Comparison of ENCODE assay signal across 8 cellular contexts in genomic region chr7:27095897-27096755, GRCh38. TPM values are rescaled to one million over a fixed set of nuclear protein-coding genes. Genes with fewer than 3 reads are reported as not detected.
DNase-seq lines count a peak whose midpoint lies in the region; ATAC-seq and TF ChIP-seq lines count a peak whose summit lies in the region.

TSS of gene HOXA1 (minus strand) at chr7:27096000. CDS start at chr7:27095912, 88 bp downstream.

- DNase-seq in AG04450 (ENCODE audit: low read depth, low spot score) (peak; percentile 90), NCI-H2171 treated with DMSO at 0.1 percent for 48 hours (lab: John Stamatoyannopoulos, UW) (peak; percentile 88), lung microvascular endothelial cell (ENCODE audit: low read depth in 2 of 2) (peak; percentile 96 to 97)
- peak; percentile 54 for DNase-seq in activated CD4-positive, alpha-beta T cell treated with anti-CD3 and anti-CD28 coated beads for 1 hour
- DNase-seq in stimulated activated CD8-positive, alpha-beta memory T cell treated with anti-CD3 and anti-CD28 coated beads, Interleukin-12 subunit alpha, Interleukin-12 subunit beta, amount 100 ng/mL, for 4 hours (ENCODE audit: low read depth): peak; percentile 64

- H3K4me1 Mint-ChIP-seq in dendritic cell treated with granulocyte-macrophage colony-stimulating factor and Interleukin-4, amounts not matched to agents 40 ng/mL and 50 ng/mL, for 4 days (ENCODE audit: low read depth): peaks cover 69% of the 10 kb centered on the region

- POLR2A ChIA-PET in AG04450 (lab: Yijun Ruan, JAX): interaction anchor here (0.5 to 4.0 kb wide), 15 partner anchors 10 to 241 kb away, joined by 3 to 42 read pairs (median 5); partner anchors contain the start of genes HOXA3, HOXA5 and SKAP2

- TF ChIP-seq CTCF in AG04450 (IDR thresholded peaks at IDR 0.05; ENCODE audit: low read depth, low read length): no peak

- H3K9me3 Mint-ChIP-seq in dendritic cell treated with granulocyte-macrophage colony-stimulating factor and Interleukin-4, amounts not matched to agents 40 ng/mL and 50 ng/mL, for 4 days: no peaks in the 10 kb centered on the region

- H3K9me3 ChIP-seq in AG04450 (ENCODE audit: control insufficient read depth, insufficient read depth, low read length): peaks cover 4% of the 10 kb centered on the region; the same call in 1 of the 2 replicates

- H3K4me3 ChIP-seq in AG04450 (ENCODE audit: low read depth, low read length): peak within 1 kb of the TSS; percentile 91

- peak; percentile 83 for ATAC-seq in GM18909 (IDR thresholded peaks at IDR 0.05; ENCODE audit: poor library complexity, unreplicated experiment)
- peak; percentile 78 for ATAC-seq in HG03103 (IDR thresholded peaks at IDR 0.05; ENCODE audit: low read depth, unreplicated experiment)

- peaks cover 55% of the 10 kb centered on the region for H3K36me3 Mint-ChIP-seq in dendritic cell treated with granulocyte-macrophage colony-stimulating factor and Interleukin-4, amounts not matched to agents 40 ng/mL and 50 ng/mL, for 4 days (ENCODE audit: low read depth)

- intact Hi-C loops in dendritic cell treated with granulocyte-macrophage colony-stimulating factor and Interleukin-4, amounts not matched to agents 40 ng/mL and 50 ng/mL, for 4 days (cut with micrococcal nuclease): loop anchor here (2.0 to 10.0 kb wide), 4 partner anchors 59 to 1231 kb away; partner anchors contain the start of genes HOXA3, HOXA7 and SKAP2

- H3K27me3 Mint-ChIP-seq in dendritic cell treated with granulocyte-macrophage colony-stimulating factor and Interleukin-4, amounts not matched to agents 40 ng/mL and 50 ng/mL, for 4 days: peaks cover 84% of the 10 kb centered on the region

- peak within 1 kb of the TSS; percentile 91 for H3K4me3 Mint-ChIP-seq in dendritic cell treated with granulocyte-macrophage colony-stimulating factor and Interleukin-4, amounts not matched to agents 40 ng/mL and 50 ng/mL, for 4 days

- peak within 1 kb of the TSS; percentile 95 for H3K27ac Mint-ChIP-seq in dendritic cell treated with granulocyte-macrophage colony-stimulating factor and Interleukin-4, amounts not matched to agents 40 ng/mL and 50 ng/mL, for 4 days

- CTCF ChIA-PET in AG04450 (lab: Charles Lee): interaction anchor here (0.6 to 5.6 kb wide), 10 partner anchors 12 to 414 kb away, joined by 3 to 28 read pairs (median 4); partner anchors contain the start of gene HOXA5

- H3K27ac ChIP-seq in AG04450 (ENCODE audit: low read depth, low read length): peak within 1 kb of the TSS; percentile 94

- H3K27me3 ChIP-seq in AG04450 (ENCODE audit: control insufficient read depth, insufficient read depth, low read length): no peaks in the 10 kb centered on the region

RNA-seq across cellular contexts. Expression of gene HOXA1, which starts in this region (rescaled TPM):
- polyA plus RNA-seq in AG04450 (2011; rRNA removed): 2.6 and 2.9 TPM in 2 replicates
- 1.7 and 2.2 TPM in 2 replicates for polyA minus RNA-seq in AG04450 (2011; rRNA and poly(A)+ RNA removed)
- total RNA-seq in lung microvascular endothelial cell: 0.40 and 0.44 TPM in 2 replicates

Comparison
In these comparisons a context has a peak if more than half of its experiments do, and no peak if none do; other contexts are left out.
1. Peak in every context shown above with its lines: DNase-seq, ATAC-seq, H3K4me3 ChIP-seq and H3K27ac ChIP-seq.
2. Peak in DNase-seq in lung microvascular endothelial cell; RNA of the gene not detected or under 1 TPM.